Comparison of ENCODE assay signal across 8 cellular contexts in genomic region chr2:177264209-177264538, GRCh38. TPM values are rescaled to one million over a fixed set of nuclear protein-coding genes. Genes with fewer than 3 reads are reported as not detected.
A peak's percentile ranks its signal among the peaks of the same experiment; 100 is the strongest.
DNase-seq lines count a peak whose midpoint lies in the region; ATAC-seq, FAIRE-seq and TF ChIP-seq lines count a peak whose summit lies in the region.

No MANE protein-coding gene starts in this region.

- H3K9me3 ChIP-seq in A549 (no peaks in the 10 kb centered on the region), iPS DF 6.9 (ENCODE audit: control insufficient read depth, insufficient read depth, low read length) (no peaks in the 10 kb centered on the region)

- POLR2A ChIA-PET in A549 (lab: Yijun Ruan, JAX), result interaction anchor here (0.9 to 2.9 kb wide), 20 partner anchors 9 to 1160 kb away, joined by 3 to 48 read pairs (median 7); partner anchors contain the start of genes AGPS and HNRNPA3

- TF ChIP-seq POLR2A in A549 (IDR thresholded peaks at IDR 0.05; ENCODE audit: low read length), result no peak

- H3K4me1 Mint-ChIP-seq in activated T-helper 17 cell treated with anti-CD3 and anti-CD28 coated beads, Interleukin-2, amount 50 U/mL, for 72 hours, result peaks cover 26% of the 10 kb centered on the region

- H3K27me3 ChIP-seq in iPS DF 6.9 (ENCODE audit: control insufficient read depth, insufficient read depth, low read length), result no peaks in the 10 kb centered on the region

- 0% methylated on average over 2 of the region's 39 CpGs for WGBS in A549 (ENCODE audit: missing lambda C conversion rate)
- no CpG with 5 or more reads among the region's 39 CpGs for WGBS in iPS DF 6.9 (ENCODE audit: insufficient coverage, insufficient read length)

- DNase-seq in A549 (ENCODE audit: low read depth in 1 of 2, low spot score in 1 of 2) (peak in 1 of 2 experiments; percentile 53), iPS DF 6.9 (ENCODE audit: low read depth, low spot score) (no peak), AML-193 (lab: John Stamatoyannopoulos, UW) (no peak), NOMO-1 treated with DMSO at 0.1 percent for 48 hours (lab: John Stamatoyannopoulos, UW; ENCODE audit: unreplicated experiment) (no peak)

- H3K27ac Mint-ChIP-seq in activated T-helper 17 cell treated with anti-CD3 and anti-CD28 coated beads, Interleukin-2, amount 50 U/mL, for 72 hours, result no peak overlapping the region

- peak overlapping the region; percentile 89 for H3K4me3 Mint-ChIP-seq in activated T-helper 17 cell treated with anti-CD3 and anti-CD28 coated beads, Interleukin-2, amount 50 U/mL, for 72 hours

- no peak for TF ChIP-seq CTCF in A549 (IDR thresholded peaks at IDR 0.05)

- H3K4me3 ChIP-seq in A549 (peak overlapping the region; percentile 92), iPS DF 6.9 (ENCODE audit: low read length) (peak overlapping the region; percentile 94), skin epidermis (peak overlapping the region; percentile 66 to 98 (median 74))

- CTCF ChIA-PET in A549 (lab: Yijun Ruan, JAX), result interaction anchor here (0.5 to 12.5 kb wide), 35 partner anchors 9 to 492 kb away, joined by 3 to 123 read pairs (median 4); no protein-coding TSS in a partner anchor

- no peak for FAIRE-seq in A549 (lab: Jason Lieb, UNC)

- peak; percentile 35 to 50 for ATAC-seq in A549
- ATAC-seq in GM18508 (IDR thresholded peaks at IDR 0.05; ENCODE audit: insufficient read depth, unreplicated experiment), result peak; percentile 3
- ATAC-seq in HG03103 (IDR thresholded peaks at IDR 0.05; ENCODE audit: low read depth, unreplicated experiment), result peak; percentile 11
- ATAC-seq in activated T-helper 17 cell treated with anti-CD3 and anti-CD28 coated beads, Interleukin-2, amount 50 U/mL, for 72 hours (replicated peaks), result peak; percentile 25

- peaks cover 48% of the 10 kb centered on the region for H3K36me3 Mint-ChIP-seq in activated T-helper 17 cell treated with anti-CD3 and anti-CD28 coated beads, Interleukin-2, amount 50 U/mL, for 72 hours (ENCODE audit: low read depth)

- no peak for TF ChIP-seq EP300 in A549 (IDR thresholded peaks at IDR 0.05)

- H3K36me3 ChIP-seq in iPS DF 6.9 (ENCODE audit: control insufficient read depth, insufficient read depth, low read length), result no peaks in the 10 kb centered on the region; the same call in 1 of the 2 replicates

- H3K27me3 Mint-ChIP-seq in activated T-helper 17 cell treated with anti-CD3 and anti-CD28 coated beads, Interleukin-2, amount 50 U/mL, for 72 hours, result no peaks in the 10 kb centered on the region

- H3K4me1 ChIP-seq in A549 (peaks cover 45% of the 10 kb centered on the region), iPS DF 6.9 (ENCODE audit: control insufficient read depth, insufficient read depth, low read length) (no peaks in the 10 kb centered on the region; the same call in 1 of the 2 replicates)

- H3K27ac ChIP-seq in A549 (peak overlapping the region; percentile 99 to 100), iPS DF 6.9 (ENCODE audit: low read length) (no peak overlapping the region), skin epidermis (peak overlapping the region; percentile 94 to 100 (median 99))

- no peaks in the 10 kb centered on the region for H3K9me3 Mint-ChIP-seq in activated T-helper 17 cell treated with anti-CD3 and anti-CD28 coated beads, Interleukin-2, amount 50 U/mL, for 72 hours

- no peak; a peak in 1 of 5 replicates for TF ChIP-seq RAD21 in A549 (conservative IDR thresholded peaks at IDR 0.05 in 1 of 2, IDR thresholded peaks at IDR 0.05 in 1 of 2)

- H3K4me2 ChIP-seq in A549, result peak overlapping the region; percentile 88

TF ChIP-seq in A549, 52 proteins besides CTCF, POLR2A, EP300 and RAD21:
- TF ChIP-seq, protein P1, sequence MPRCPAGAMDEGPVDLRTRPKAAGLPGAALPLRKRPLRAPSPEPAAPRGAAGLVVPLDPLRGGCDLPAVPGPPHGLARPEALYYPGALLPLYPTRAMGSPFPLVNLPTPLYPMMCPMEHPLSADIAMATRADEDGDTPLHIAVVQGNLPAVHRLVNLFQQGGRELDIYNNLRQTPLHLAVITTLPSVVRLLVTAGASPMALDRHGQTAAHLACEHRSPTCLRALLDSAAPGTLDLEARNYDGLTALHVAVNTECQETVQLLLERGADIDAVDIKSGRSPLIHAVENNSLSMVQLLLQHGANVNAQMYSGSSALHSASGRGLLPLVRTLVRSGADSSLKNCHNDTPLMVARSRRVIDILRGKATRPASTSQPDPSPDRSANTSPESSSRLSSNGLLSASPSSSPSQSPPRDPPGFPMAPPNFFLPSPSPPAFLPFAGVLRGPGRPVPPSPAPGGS (IDR thresholded peaks at IDR 0.05), result no peak
- TF ChIP-seq JUNB (IDR thresholded peaks at IDR 0.05) (no peak), GATA3 (IDR thresholded peaks at IDR 0.05; ENCODE audit: borderline replicate concordance) (no peak)
- TF ChIP-seq, protein P2, sequence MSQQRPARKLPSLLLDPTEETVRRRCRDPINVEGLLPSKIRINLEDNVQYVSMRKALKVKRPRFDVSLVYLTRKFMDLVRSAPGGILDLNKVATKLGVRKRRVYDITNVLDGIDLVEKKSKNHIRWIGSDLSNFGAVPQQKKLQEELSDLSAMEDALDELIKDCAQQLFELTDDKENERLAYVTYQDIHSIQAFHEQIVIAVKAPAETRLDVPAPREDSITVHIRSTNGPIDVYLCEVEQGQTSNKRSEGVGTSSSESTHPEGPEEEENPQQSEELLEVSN (IDR thresholded peaks at IDR 0.05; ENCODE audit: borderline replicate concordance, low read depth), result no peak

RNA-seq across cellular contexts. Expression of gene NFE2L2, which starts 0.4 kb away (rescaled TPM):
- polyA plus RNA-seq in A549 (2011; rRNA removed) (146 and 162 TPM in 2 replicates), A549 (2017; fragmentation: RNase III; extraction: RNeasy Plus Mini Kit Qiagen cat#74134 plus additional on column Dnase treatment) (61.0 to 65.8 TPM (median 62.0 TPM) in 3 replicates)
- 39.8 and 49.5 TPM in 2 replicates for polyA plus RNA-seq in A549 (2012; cell fraction: cytosol; rRNA removed)
- 31.1 and 38.8 TPM in 2 replicates for polyA plus RNA-seq in A549 (2012; cell fraction: nucleus; rRNA removed)
- 168 and 177 TPM in 2 replicates for polyA minus RNA-seq in A549 (2011; rRNA and poly(A)+ RNA removed)
- total RNA-seq in activated T-helper 17 cell treated with anti-CD3 and anti-CD28 coated beads, Interleukin-2, amount 50 U/mL, for 72 hours, result 10 to 100 TPM; 39.3 to 49.4 TPM

RNA-seq across cellular contexts. Expression of gene HNRNPA3, which starts 51.6 kb away (rescaled TPM):
- polyA plus RNA-seq in A549 (2011; rRNA removed) (250 and 357 TPM in 2 replicates), A549 (2017; fragmentation: RNase III; extraction: RNeasy Plus Mini Kit Qiagen cat#74134 plus additional on column Dnase treatment) (714 to 805 TPM (median 755 TPM) in 3 replicates)
- polyA plus RNA-seq in A549 (2012; cell fraction: cytosol; rRNA removed), result 101 and 131 TPM in 2 replicates
- 27.7 and 52.1 TPM in 2 replicates for polyA plus RNA-seq in A549 (2012; cell fraction: nucleus; rRNA removed)
- polyA minus RNA-seq in A549 (2011; rRNA and poly(A)+ RNA removed), result 32.7 and 35.5 TPM in 2 replicates
- total RNA-seq in activated T-helper 17 cell treated with anti-CD3 and anti-CD28 coated beads, Interleukin-2, amount 50 U/mL, for 72 hours, result 100 to 1,000 TPM; 120 to 260 TPM
